Comparison of ENCODE assay signal across 30 cellular contexts in the genomic region with DNA sequence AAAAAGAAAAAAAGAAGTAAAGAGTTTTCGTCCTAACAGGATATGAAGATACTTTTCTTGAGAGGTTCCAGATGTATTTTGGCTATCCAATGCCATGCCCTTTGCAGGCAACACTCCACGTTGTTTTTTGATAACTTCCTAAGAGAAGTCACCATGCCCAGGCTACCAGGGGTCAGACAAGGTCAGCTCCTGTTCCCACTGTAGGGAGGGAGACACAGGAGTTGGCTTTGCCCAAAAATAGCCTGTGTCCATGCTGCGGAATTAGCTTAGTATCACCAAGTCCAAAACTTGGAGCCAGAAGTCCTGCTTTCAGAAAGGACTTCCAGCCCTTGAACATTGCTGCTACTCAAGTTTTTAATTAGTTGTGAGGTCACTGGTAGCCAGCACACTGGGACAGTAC.
"Had no signal": no experiment of that assay in that cellular context is flagged by ENCODE, and none has a peak within 500 bp of the region (broad histone marks: within the 10 kb centered on the region; RNA-seq: fewer than 3 reads in every experiment).

No MANE protein-coding gene starts in this region.

- H3K36me3 ChIP-seq: adrenal gland, ascending aorta, breast epithelium, cardiac muscle cell, esophagus muscularis mucosa, gastrocnemius medialis, WERI-Rb-1 had no signal

- ATAC-seq: activated CD4-positive, CD25-positive, alpha-beta regulatory T cell treated with anti-CD3 and anti-CD28 coated beads, Interleukin-2, amount 50 U/mL, for 24 hours; activated CD8-positive, alpha-beta T cell treated with anti-CD3 and anti-CD28 coated beads for 36 hours; activated naive CD8-positive, alpha-beta T cell treated with anti-CD3 and anti-CD28 coated beads, Interleukin-2, amount 50 U/mL, for 24 hours; activated T-cell treated with anti-CD3 and anti-CD28 coated beads, Interleukin-2, amount 50 U/mL, for 4 hours; activated T-helper 17 cell treated with anti-CD3 and anti-CD28 coated beads, Interleukin-2, amount 50 U/mL, for 72 hours; effector memory CD8-positive, alpha-beta T cell; foreskin keratinocyte; gastrocnemius medialis; T-helper 17 cell had no signal

- H3K27ac ChIP-seq: adrenal gland, ascending aorta, breast epithelium, cardiac muscle cell, dorsolateral prefrontal cortex, esophagus muscularis mucosa, foreskin keratinocyte, gastrocnemius medialis, WERI-Rb-1 had no signal

- DNase-seq: activated B cell treated with CpG ODN at 0.5 μM for 24 hours; activated CD4-positive, alpha-beta T cell treated with anti-CD3 and anti-CD28 coated beads for 48 hours; activated CD4-positive, alpha-beta T cell treated with anti-CD3 and anti-CD28 coated beads, Interleukin-2, amount 50 U/mL, for 1 hour; activated CD4-positive, alpha-beta T cell treated with anti-CD3 and anti-CD28 coated beads, Interleukin-2, amount 50 U/mL, for 48 hours; activated CD8-positive, alpha-beta memory T cell treated with anti-CD3 and anti-CD28 coated beads for 24 hours; activated CD8-positive, alpha-beta T cell treated with anti-CD3 and anti-CD28 coated beads for 36 hours; activated effector memory CD4-positive, alpha-beta T cell treated with anti-CD3 and anti-CD28 coated beads, Interleukin-2, amount 50 U/mL, for 16 hours; activated naive CD4-positive, alpha-beta T cell treated with anti-CD3 and anti-CD28 coated beads for 36 hours; activated naive CD8-positive, alpha-beta T cell treated with anti-CD3 and anti-CD28 coated beads for 36 hours; activated naive CD8-positive, alpha-beta T cell treated with anti-CD3 and anti-CD28 coated beads, Interleukin-2, amount 50 U/mL, for 24 hours; activated T-cell treated with anti-CD3 and anti-CD28 coated beads, Interleukin-2, amount 50 U/mL, for 4 hours; adrenal gland; amygdala; dorsolateral prefrontal cortex; effector CD4-positive, alpha-beta T cell; effector memory CD8-positive, alpha-beta T cell; erythroblast; foreskin keratinocyte; gastrocnemius medialis; T-helper 1 cell; T-helper 17 cell; T1000; WERI-Rb-1 had no signal

- H3K9me3 ChIP-seq: adrenal gland, ascending aorta, breast epithelium, esophagus muscularis mucosa, gastrocnemius medialis had no signal

- H3K4me1 ChIP-seq: breast epithelium, foreskin keratinocyte had no signal

- H3K4me3 ChIP-seq: adrenal gland, breast epithelium, cardiac muscle cell, coronary artery, dorsolateral prefrontal cortex, esophagus muscularis mucosa, gastrocnemius medialis had no signal

- H3K27me3 ChIP-seq: adrenal gland, ascending aorta, breast epithelium, cardiac muscle cell, dorsolateral prefrontal cortex, esophagus muscularis mucosa, foreskin keratinocyte, gastrocnemius medialis had no signal
